ENCODE assay signal across 2 cellular contexts in genomic region chr6:45145658-45146057, GRCh38.
DNase-seq lines count a peak whose midpoint lies in the region; FAIRE-seq and TF ChIP-seq lines count a peak whose summit lies in the region.
"Not testable (repeated sequence)": the region's sequence is repeated elsewhere in the genome, so short reads cannot be mapped to it uniquely, and the experiment has no call there.

No MANE protein-coding gene starts in this region.

- POLR2A ChIA-PET in HEK293 (lab: Yijun Ruan, JAX) = not testable (repeated sequence)

- WGBS in small intestine, 3 donors = 93 to 96% (median 94%) methylated on average over 3 of the region's 3 CpGs

- not testable (repeated sequence) for H3K36me3 ChIP-seq in HEK293 (ENCODE audit: control insufficient read depth in 2 of 2, insufficient read depth in 1 of 2, low read length in 2 of 2); small intestine (ENCODE audit: control insufficient read depth in 2 of 2, insufficient read depth in 2 of 2, low read length in 2 of 2)

- DNase-seq in small intestine = not testable (repeated sequence)

- FAIRE-seq in small intestine (lab: Jason Lieb, UNC) = peak; percentile 51

- not testable (repeated sequence) for H3K27ac ChIP-seq in HEK293 (ENCODE audit: extremely low read depth, low read depth, low read length); small intestine (ENCODE audit: low read depth in 1 of 2, low read length in 1 of 2)

- CTCF ChIA-PET in HEK293 (lab: Yijun Ruan, JAX) = not testable (repeated sequence)

- not testable (repeated sequence) for H3K27me3 ChIP-seq in small intestine (ENCODE audit: control insufficient read depth in 2 of 2, insufficient read depth in 2 of 2, low read length in 2 of 2)

- not testable (repeated sequence) for H3K4me3 ChIP-seq in HEK293 (ENCODE audit: low read depth, low read length); small intestine (ENCODE audit: low read depth in 1 of 2, low read length in 2 of 2)

- not testable (repeated sequence) for H3K9me3 ChIP-seq in HEK293 (ENCODE audit: control insufficient read depth, insufficient read depth, low read depth, low read length); small intestine (ENCODE audit: control insufficient read depth, low read depth)

- TF ChIP-seq CTCF in HEK293 (tag by site-specific recombination; IDR thresholded peaks at IDR 0.05) = not testable (repeated sequence)

- not testable (repeated sequence) for H3K4me1 ChIP-seq in HEK293 (ENCODE audit: control insufficient read depth, insufficient read depth, low read length); small intestine (ENCODE audit: control insufficient read depth in 2 of 2, insufficient read depth in 1 of 2, low read depth in 1 of 2, low read length in 1 of 2)

TF ChIP-seq in HEK293, 187 proteins besides CTCF, POLR2A, EP300 and RAD21:
- peak; percentile 93 for TF ChIP-seq ZNF558 (tag by site-specific recombination; IDR thresholded peaks at IDR 0.05)
